In the genomic region with DNA sequence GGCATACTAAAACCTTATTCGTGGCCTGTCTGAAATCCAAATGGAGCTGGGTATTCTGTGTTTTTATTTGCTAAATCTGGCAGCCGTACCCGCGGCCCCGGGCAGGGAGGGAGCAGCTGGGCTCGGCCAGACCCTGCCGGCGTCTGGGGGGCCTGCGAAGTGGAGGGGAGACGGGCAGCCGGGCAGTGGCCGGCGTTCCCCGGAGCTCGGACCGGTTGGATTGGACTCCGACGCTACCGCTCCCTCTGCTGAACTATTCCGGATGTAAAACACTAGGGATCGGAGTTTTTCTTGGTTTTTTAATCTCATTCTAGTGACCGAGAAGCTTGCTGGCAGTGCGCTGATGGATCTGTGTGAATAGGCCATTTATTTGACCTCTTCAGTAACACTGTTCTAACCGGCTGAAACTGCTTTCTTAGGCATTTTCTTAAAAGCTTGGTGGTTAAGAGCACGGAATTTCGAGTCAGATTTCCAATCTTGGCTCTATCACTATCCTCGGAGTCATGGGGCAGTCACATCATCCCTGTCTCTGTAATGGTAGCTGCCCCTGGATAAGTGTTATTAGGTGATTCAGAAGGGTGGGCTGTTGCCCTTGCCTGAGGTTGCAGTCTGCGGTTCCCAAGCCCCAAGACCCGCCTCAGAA, we compare ENCODE assay signal across 8 cellular contexts. TPM values are rescaled to one million over a fixed set of nuclear protein-coding genes. Genes with fewer than 3 reads are reported as not detected.
DNase-seq lines count a peak whose midpoint lies in the region; ATAC-seq and TF ChIP-seq lines count a peak whose summit lies in the region.

No MANE protein-coding gene starts in this region.

- peak overlapping the region; percentile 85 for H2BK120ac ChIP-seq in mesenchymal stem cell (ENCODE audit: low read depth, low read length)

- peak overlapping the region; percentile 92 to 99 for H3K18ac ChIP-seq in mesenchymal stem cell (ENCODE audit: low read depth in 1 of 2, low read length in 2 of 2)

- no peak overlapping the region for H2BK12ac ChIP-seq in mesenchymal stem cell (ENCODE audit: low read length in 2 of 2)

- peak overlapping the region; percentile 78 for H4K91ac ChIP-seq in mesenchymal stem cell (ENCODE audit: low read length)

- H3K4me3 ChIP-seq in BLaER1 treated with 17β-estradiol and CSF1 and Interleukin-3, amounts not matched to agents 10 nM and 100 nM, result peak overlapping the region; percentile 78 to 97 (median 88)
- H3K4me3 ChIP-seq in effector memory CD4-positive, alpha-beta T cell (ENCODE audit: insufficient read depth, low read depth, low read length, poor library complexity, severe bottlenecking), result peak overlapping the region; percentile 99
- peak overlapping the region; percentile 82 to 98 for H3K4me3 ChIP-seq in mesenchymal stem cell (ENCODE audit: insufficient read depth in 1 of 2, low read depth in 1 of 2, low read length in 2 of 2)
- peak overlapping the region; percentile 64 to 78 for H3K4me3 ChIP-seq in vagina

- 4% methylated on average over 29 of the region's 29 CpGs for WGBS in mesenchymal stem cell

- H3K14ac ChIP-seq in mesenchymal stem cell (ENCODE audit: low read length in 2 of 2), result peak overlapping the region in 1 of 2 experiments; percentile 61

- intact Hi-C loops in vagina (cut with DNase I), result loop anchor here (10.0 kb wide), 1 partner anchor 194 kb away; no protein-coding TSS in a partner anchor

- peak overlapping the region; percentile 89 to 98 (median 96) for H3K4me2 ChIP-seq in BLaER1 treated with 17β-estradiol and CSF1 and Interleukin-3, amounts not matched to agents 10 nM and 100 nM
- H3K4me2 ChIP-seq in mesenchymal stem cell (ENCODE audit: low read length, poor library complexity, severe bottlenecking), result peak overlapping the region; percentile 73

- H2AFZ ChIP-seq in mesenchymal stem cell (ENCODE audit: low read depth, low read length), result peak overlapping the region; percentile 54

- ATAC-seq in GM21723 (IDR thresholded peaks at IDR 0.05; ENCODE audit: unreplicated experiment), result peak; percentile 13
- ATAC-seq in GM19467 (IDR thresholded peaks at IDR 0.05; ENCODE audit: unreplicated experiment), result no peak

- H3K27ac ChIP-seq in BLaER1 treated with 17β-estradiol and CSF1 and Interleukin-3, amounts not matched to agents 10 nM and 100 nM, result peak overlapping the region; percentile 90 to 99 (median 93)
- H3K27ac ChIP-seq in effector memory CD4-positive, alpha-beta T cell (ENCODE audit: insufficient read depth, low read length, poor library complexity, severe bottlenecking), result peak overlapping the region; percentile 92
- H3K27ac ChIP-seq in mesenchymal stem cell (ENCODE audit: low read length, poor library complexity, severe bottlenecking) (peak overlapping the region; percentile 81), vagina (peak overlapping the region; percentile 89)

- H3K36me3 ChIP-seq in BLaER1 treated with 17β-estradiol and CSF1 and Interleukin-3, amounts not matched to agents 10 nM and 100 nM, result peaks cover 28 to 58% (median 43%) of the 10 kb centered on the region in 11 experiments
- H3K36me3 ChIP-seq in effector memory CD4-positive, alpha-beta T cell (ENCODE audit: control insufficient read depth, insufficient read depth, low read length), result peaks cover 12% of the 10 kb centered on the region
- H3K36me3 ChIP-seq in mesenchymal stem cell (ENCODE audit: control insufficient read depth in 1 of 2, insufficient read depth in 2 of 2, low read depth in 1 of 2, low read length in 2 of 2), result peaks cover 9 to 38% of the 10 kb centered on the region in 2 experiments
- H3K36me3 ChIP-seq in vagina, result peaks cover 0 to 29% of the 10 kb centered on the region in 2 donors

- H2BK5ac ChIP-seq in mesenchymal stem cell (ENCODE audit: low read depth, low read length, poor library complexity, severe bottlenecking), result peak overlapping the region; percentile 95

- H2BK15ac ChIP-seq in mesenchymal stem cell (ENCODE audit: low read depth, poor library complexity, severe bottlenecking), result no peak overlapping the region

- peaks cover 0 to 37% (median 7%) of the 10 kb centered on the region in 11 experiments; a peak in 7 of 22 replicates for H4K20me1 ChIP-seq in BLaER1 treated with 17β-estradiol and CSF1 and Interleukin-3, amounts not matched to agents 10 nM and 100 nM

- DNase-seq in RKO (ENCODE audit: low spot score) (peak; percentile 64), mesenchymal stem cell (peak; percentile 66), vagina (ENCODE audit: extremely low spot score in 2 of 2) (no peak), occipital lobe (lab: John Stamatoyannopoulos, UW) (no peak)
- no peak for DNase-seq in effector memory CD4-positive, alpha-beta T cell

- H3K23ac ChIP-seq in mesenchymal stem cell (ENCODE audit: low read length in 2 of 2), result peak overlapping the region; percentile 37 to 70

- H3K27me3 ChIP-seq in BLaER1 treated with 17β-estradiol and CSF1 and Interleukin-3, amounts not matched to agents 10 nM and 100 nM, result no peaks in the 10 kb centered on the region
- no peaks in the 10 kb centered on the region for H3K27me3 ChIP-seq in effector memory CD4-positive, alpha-beta T cell (replicated peaks; ENCODE audit: control insufficient read depth, insufficient read depth, low read length, poor library complexity, severe bottlenecking)
- H3K27me3 ChIP-seq in mesenchymal stem cell (ENCODE audit: control insufficient read depth in 1 of 2, insufficient read depth in 1 of 2, low read length in 2 of 2) (no peaks in the 10 kb centered on the region), vagina (no peaks in the 10 kb centered on the region)

- TF ChIP-seq CTCF in vagina (IDR thresholded peaks at IDR 0.05), result no peak

- H3K9ac ChIP-seq in BLaER1 treated with 17β-estradiol and CSF1 and Interleukin-3, amounts not matched to agents 10 nM and 100 nM, result peak overlapping the region; percentile 89 to 99 (median 94)
- H3K9ac ChIP-seq in mesenchymal stem cell (ENCODE audit: low read length), result peak overlapping the region; percentile 100

- peak overlapping the region; percentile 100 for H4K8ac ChIP-seq in mesenchymal stem cell (ENCODE audit: low read length)

- peak overlapping the region; percentile 41 for H2AK5ac ChIP-seq in mesenchymal stem cell (ENCODE audit: low read length, severe bottlenecking)

- peaks cover 34 to 46% (median 41%) of the 10 kb centered on the region in 10 experiments for H3K4me1 ChIP-seq in BLaER1 treated with 17β-estradiol and CSF1 and Interleukin-3, amounts not matched to agents 10 nM and 100 nM
- peaks cover 31% of the 10 kb centered on the region for H3K4me1 ChIP-seq in effector memory CD4-positive, alpha-beta T cell (ENCODE audit: control insufficient read depth, insufficient read depth, low read length, poor library complexity, severe bottlenecking)
- H3K4me1 ChIP-seq in mesenchymal stem cell (ENCODE audit: control insufficient read depth, insufficient read depth, low read depth, low read length) (peaks cover 16% of the 10 kb centered on the region), vagina (peaks cover 66% of the 10 kb centered on the region)

- no peak for TF ChIP-seq POLR2A in vagina (IDR thresholded peaks at IDR 0.05)

- H3K79me1 ChIP-seq in mesenchymal stem cell (replicated peaks; ENCODE audit: low read length, poor library complexity, severe bottlenecking), result peaks cover 36% of the 10 kb centered on the region

- H3K9me3 ChIP-seq in BLaER1 treated with 17β-estradiol and CSF1 and Interleukin-3, amounts not matched to agents 10 nM and 100 nM (replicated peaks in 1 of 11), result no peaks in the 10 kb centered on the region
- H3K9me3 ChIP-seq in effector memory CD4-positive, alpha-beta T cell (ENCODE audit: control insufficient read depth, low read length), result no peaks in the 10 kb centered on the region
- no peaks in the 10 kb centered on the region for H3K9me3 ChIP-seq in mesenchymal stem cell (ENCODE audit: control insufficient read depth, low read length)
- H3K9me3 ChIP-seq in vagina, result no peaks in the 10 kb centered on the region

- H3K4ac ChIP-seq in mesenchymal stem cell (ENCODE audit: low read depth in 1 of 2, low read length in 2 of 2), result peak overlapping the region; percentile 68 to 98

RNA-seq across cellular contexts. Expression of a gene that starts 0.7 kb away (rescaled TPM):
- 64.2 TPM for polyA plus RNA-seq in mesenchymal stem cell (2013, experiment 1 of 2)
- 81.8 TPM for polyA plus RNA-seq in mesenchymal stem cell (2013, experiment 2 of 2)
- total RNA-seq in vagina (25.8 TPM), occipital lobe (51.8 TPM)

RNA-seq across cellular contexts. Expression of a gene that starts 0.8 kb away (rescaled TPM):
- polyA plus RNA-seq in mesenchymal stem cell (2013, experiment 1 of 2), result 33.0 TPM
- 36.8 TPM for polyA plus RNA-seq in mesenchymal stem cell (2013, experiment 2 of 2)
- 24.1 TPM for total RNA-seq in vagina
- 61.0 TPM for total RNA-seq in occipital lobe

Comparison
In these comparisons a context has a peak if more than half of its experiments do, and no peak if none do; other contexts are left out.
1. DNase-seq: peak in RKO (single experiment) and mesenchymal stem cell (single experiment); none in effector memory CD4-positive, alpha-beta T cell (0 of 3), vagina (0 of 2) and occipital lobe (single experiment).
2. Peak in every context shown above with its lines, with median percentiles within 50 percentile points of each other: H3K27ac ChIP-seq and H3K4me3 ChIP-seq.